8 cellular contexts compared by ENCODE assay signal in the genomic region with DNA sequence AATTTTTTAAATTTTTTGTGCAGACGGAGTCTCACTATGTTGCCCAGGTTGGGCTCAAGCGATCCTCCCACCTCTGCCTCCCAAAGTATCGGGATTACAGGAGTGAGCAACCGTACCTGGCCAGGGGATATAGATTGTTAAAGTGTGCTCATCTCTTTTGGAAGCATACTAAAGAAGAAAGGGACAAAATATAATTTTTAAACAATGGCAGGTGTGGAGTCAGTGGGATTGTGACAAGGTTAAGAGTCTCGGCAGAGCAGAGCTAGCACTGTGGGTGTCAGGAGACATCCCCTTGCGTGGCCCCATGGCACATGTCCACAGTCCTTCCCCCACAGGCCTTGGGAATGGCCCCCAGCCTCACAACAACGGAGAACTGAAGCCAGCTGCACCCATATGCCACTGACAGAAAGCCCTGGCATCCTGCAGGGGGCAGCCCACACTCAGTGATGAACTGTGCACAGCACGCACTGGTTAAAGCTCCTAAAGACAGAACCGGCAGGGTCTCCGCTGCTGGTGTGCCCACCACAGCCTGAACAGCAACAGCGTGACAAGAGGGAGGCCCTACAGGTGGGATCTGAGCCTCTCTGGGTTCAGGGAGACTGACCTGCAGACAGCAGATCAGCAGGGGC. TPM values are rescaled to one million over a fixed set of nuclear protein-coding genes. Genes with fewer than 3 reads are reported as not detected.
DNase-seq lines count a peak whose midpoint lies in the region; ATAC-seq lines count a peak whose summit lies in the region.

No MANE protein-coding gene starts in this region.

- peak; percentile 52 to 63 for ATAC-seq in left cardiac atrium
- no peak for ATAC-seq in HG02763 (IDR thresholded peaks at IDR 0.05; ENCODE audit: unreplicated experiment)

- intact Hi-C loops in left cardiac atrium (cut with DNase I), result loop anchor here in 1 of 2 donors (10.0 kb wide), 1 partner anchor 81 kb away; no protein-coding TSS in a partner anchor

- DNase-seq in D341Med (ENCODE audit: low spot score), result peak; percentile 79
- peak; percentile 48 to 51 for DNase-seq in Kasumi-1 (lab: John Stamatoyannopoulos, UW)
- peak; percentile 23 for DNase-seq in activated T-cell treated with anti-CD3 and anti-CD28 coated beads for 48 hours (ENCODE audit: low read depth)
- DNase-seq in left cardiac atrium, result no peak
- DNase-seq in stimulated activated CD4-positive, alpha-beta T cell treated with anti-CD3 and anti-CD28 coated beads, Interleukin-4, amount 100 ng/mL, for 1 hour, result peak; percentile 36
- no peak for DNase-seq in epidermal melanocyte (ENCODE audit: insufficient read length, low spot score)
- no peak for DNase-seq in medulla oblongata (ENCODE audit: extremely low spot score)

RNA-seq across cellular contexts. Expression of a gene that starts 29.9 kb away (rescaled TPM):
- total RNA-seq in left cardiac atrium, result 1 to 10 TPM; 1.4 to 1.7 TPM

RNA-seq across cellular contexts. Expression of a gene that starts 54.8 kb away (rescaled TPM):
- total RNA-seq in left cardiac atrium, result 10 to 100 TPM; 52.6 to 57.5 TPM

RNA-seq across cellular contexts. Expression of a gene that starts 55.0 kb away (rescaled TPM):
- 10 to 100 TPM; 25.4 to 27.9 TPM for total RNA-seq in left cardiac atrium

Comparison
In these comparisons a context has a peak if more than half of its experiments do, and no peak if none do; other contexts are left out.
1. DNase-seq: peak in D341Med (single experiment), Kasumi-1 (2 of 2), activated T-cell treated with anti-CD3 and anti-CD28 coated beads for 48 hours (single experiment) and stimulated activated CD4-positive, alpha-beta T cell treated with anti-CD3 and anti-CD28 coated beads, Interleukin-4, amount 100 ng/mL, for 1 hour (single experiment); none in left cardiac atrium (single experiment), epidermal melanocyte (single experiment) and medulla oblongata (single experiment).